19 cellular contexts compared by ENCODE assay signal in the genomic region with DNA sequence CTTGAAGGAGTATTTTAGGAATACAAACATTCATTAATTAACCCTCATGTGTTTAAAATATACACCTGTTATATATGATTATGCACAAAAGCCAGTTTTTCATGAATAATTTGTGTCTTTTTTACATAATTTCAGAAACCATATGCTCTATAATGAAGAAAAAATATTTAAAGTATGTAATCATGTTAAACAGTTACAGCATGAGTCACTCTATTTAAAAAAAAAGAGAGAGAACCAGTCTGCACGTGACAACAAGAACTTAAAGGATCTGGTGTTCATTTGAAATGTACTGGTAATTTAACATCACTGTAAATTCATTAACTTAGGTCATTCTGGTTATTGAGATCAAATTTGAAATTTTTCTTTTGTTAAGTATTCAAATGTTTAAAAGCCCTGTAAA.
DNase-seq lines count a peak whose midpoint lies in the region; ATAC-seq and TF ChIP-seq lines count a peak whose summit lies in the region.
"Had no signal": no experiment of that assay in that cellular context is flagged by ENCODE, and none has a peak within 500 bp of the region (broad histone marks: within the 10 kb centered on the region; RNA-seq: fewer than 3 reads in every experiment).

No MANE protein-coding gene starts in this region.

- H3K36me3 ChIP-seq in left ventricle myocardium inferior (no peaks in the 10 kb centered on the region), heart right ventricle (no peaks in the 10 kb centered on the region), thoracic aorta (no peaks in the 10 kb centered on the region)
- H3K36me3 ChIP-seq: SJCRH30, upper lobe of right lung had no signal

- no peaks in the 10 kb centered on the region for H3K9me3 ChIP-seq in left ventricle myocardium inferior (replicated peaks)
- H3K9me3 ChIP-seq in heart right ventricle = no peaks in the 10 kb centered on the region
- H3K9me3 ChIP-seq in thoracic aorta = no peaks in the 10 kb centered on the region
- H3K9me3 ChIP-seq: SJCRH30, upper lobe of right lung had no signal

- peak overlapping the region; percentile 47 for H3K27ac ChIP-seq in left ventricle myocardium inferior (replicated peaks)
- peak overlapping the region in 2 of 10 donors; percentile 12 to 35 for H3K27ac ChIP-seq in heart right ventricle
- H3K27ac ChIP-seq in thoracic aorta = no peak overlapping the region
- H3K27ac ChIP-seq: SJCRH30, upper lobe of right lung had no signal

- TF ChIP-seq CTCF in left ventricle myocardium inferior (IDR thresholded peaks at IDR 0.05; ENCODE audit: borderline replicate concordance) (no peak), heart right ventricle (IDR thresholded peaks at IDR 0.05) (no peak), fibroblast of villous mesenchyme (IDR thresholded peaks at IDR 0.05; ENCODE audit: insufficient read depth, low read depth, low read length) (no peak), thoracic aorta (IDR thresholded peaks at IDR 0.05) (no peak)

- no peaks in the 10 kb centered on the region for H3K27me3 ChIP-seq in left ventricle myocardium inferior (ENCODE audit: low read depth)
- H3K27me3 ChIP-seq in heart right ventricle = no peaks in the 10 kb centered on the region
- H3K27me3 ChIP-seq in thoracic aorta (replicated peaks; ENCODE audit: insufficient read depth) = no peaks in the 10 kb centered on the region
- H3K27me3 ChIP-seq: SJCRH30, upper lobe of right lung had no signal

- peak overlapping the region; percentile 42 for H3K4me3 ChIP-seq in left ventricle myocardium inferior
- peak overlapping the region in 5 of 10 donors; percentile 13 to 39 (median 34) for H3K4me3 ChIP-seq in heart right ventricle
- no peak overlapping the region for H3K4me3 ChIP-seq in fibroblast of villous mesenchyme (ENCODE audit: low read depth, low read length)
- peak overlapping the region; percentile 8 for H3K4me3 ChIP-seq in thoracic aorta
- H3K4me3 ChIP-seq: SJCRH30, upper lobe of right lung had no signal

- 18 to 19% methylated on average over 1 of the region's 1 CpG for WGBS in heart right ventricle, 2 donors

- peaks cover 44% of the 10 kb centered on the region for H3K4me1 ChIP-seq in left ventricle myocardium inferior
- peaks cover 0 to 16% (median 0%) of the 10 kb centered on the region in 9 donors for H3K4me1 ChIP-seq in heart right ventricle
- peaks cover 5 to 13% of the 10 kb centered on the region in 2 donors for H3K4me1 ChIP-seq in thoracic aorta (ENCODE audit: control insufficient read depth in 1 of 2, low read depth in 2 of 2)
- H3K4me1 ChIP-seq: SJCRH30, upper lobe of right lung had no signal

- intact Hi-C loops in left ventricle myocardium inferior (cut with micrococcal nuclease) (no loop called here), heart right ventricle (cut with DNase I) (no loop called here)

- DNase-seq in left ventricle myocardium inferior (no peak), heart right ventricle (no peak), SW480 (ENCODE audit: low spot score) (peak; percentile 18), fibroblast of villous mesenchyme (ENCODE audit: low read depth) (peak; percentile 25), thoracic aorta (ENCODE audit: low spot score) (no peak), amniotic stem cell (lab: John Stamatoyannopoulos, UW) (no peak)
- DNase-seq: activated naive CD8-positive, alpha-beta T cell treated with anti-CD3 and anti-CD28 coated beads, Interleukin-2, amount 10 ng/mL, durations not matched to agents 7 days and 5 days; activated T-cell treated with anti-CD3 and anti-CD28 coated beads, Interleukin-2, amount 50 U/mL, for 4 hours; cerebellar nuclear complex; GF-D8; hippocampal formation; NCI-H187; NCI-H510A; SJCRH30; stimulated activated CD4-positive, alpha-beta T cell treated with anti-CD3 and anti-CD28 coated beads, Interleukin-12 subunit alpha, Interleukin-12 subunit beta, amount 100 ng/mL, for 4 hours; stimulated activated naive CD8-positive, alpha-beta T cell treated with anti-CD3 and anti-CD28 coated beads, Interleukin-15, Interleukin-2, amounts not matched to agents 100 U/mL and 50 U/mL, for 24 hours; upper lobe of right lung had no signal

- ATAC-seq in heart right ventricle (no peak), thoracic aorta (ENCODE audit: insufficient number of reproducible peaks, low FRiP score, low read depth) (no peak), HG03095 (IDR thresholded peaks at IDR 0.05; ENCODE audit: unreplicated experiment) (no peak), GM21360 (IDR thresholded peaks at IDR 0.05; ENCODE audit: unreplicated experiment) (no peak)
- ATAC-seq: activated T-cell treated with anti-CD3 and anti-CD28 coated beads, Interleukin-2, amount 50 U/mL, for 4 hours; stimulated activated naive CD8-positive, alpha-beta T cell treated with anti-CD3 and anti-CD28 coated beads, Interleukin-15, Interleukin-2, amounts not matched to agents 100 U/mL and 50 U/mL, for 24 hours; upper lobe of right lung had no signal

Comparison
In these comparisons a context has a peak if more than half of its experiments do, and no peak if none do; other contexts are left out.
1. DNase-seq: peak in SW480 (single experiment) and fibroblast of villous mesenchyme (single experiment); none in left ventricle myocardium inferior (single experiment), heart right ventricle (0 of 2), thoracic aorta (single experiment) and amniotic stem cell (single experiment).